ENCODE assay signal across 5 cellular contexts in the genomic region with DNA sequence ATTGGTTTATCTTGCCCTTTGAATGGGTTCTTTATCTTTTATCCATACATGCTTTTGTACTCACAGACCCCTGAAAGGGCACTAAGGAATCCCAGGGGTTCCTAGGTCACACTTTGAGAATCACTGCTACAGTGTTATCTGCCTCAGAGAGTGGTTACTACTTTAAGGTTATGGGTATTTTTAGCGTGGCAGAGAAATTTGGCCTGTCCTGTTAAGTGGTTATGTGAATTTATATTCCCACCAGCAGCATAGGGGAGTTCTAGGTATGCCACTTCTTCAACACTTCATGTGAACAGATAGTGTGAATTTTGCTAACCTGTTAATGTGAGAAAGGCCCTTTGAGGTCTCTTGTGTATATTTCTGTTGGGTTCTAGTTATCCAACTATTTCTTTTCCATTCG.
"Had no signal": no experiment of that assay in that cellular context is flagged by ENCODE, and none has a peak within 500 bp of the region (broad histone marks: within the 10 kb centered on the region; RNA-seq: fewer than 3 reads in every experiment).

No MANE protein-coding gene starts in this region.

- DNase-seq: GM23248, GOT3, H9, HCEC 1CT, IMR-90 had no signal

- H3K27ac Mint-ChIP-seq: H9 had no signal

- H3K9me3 Mint-ChIP-seq: H9 had no signal

- H3K9ac ChIP-seq: GM23248 had no signal

- H3K4me3 Mint-ChIP-seq: H9 had no signal

- H2AFZ ChIP-seq: GM23248 had no signal

- H3K4me3 ChIP-seq: GM23248 had no signal

- H3K27ac ChIP-seq: GM23248 had no signal
